ENCODE assay signal across 9 cellular contexts in the genomic region with DNA sequence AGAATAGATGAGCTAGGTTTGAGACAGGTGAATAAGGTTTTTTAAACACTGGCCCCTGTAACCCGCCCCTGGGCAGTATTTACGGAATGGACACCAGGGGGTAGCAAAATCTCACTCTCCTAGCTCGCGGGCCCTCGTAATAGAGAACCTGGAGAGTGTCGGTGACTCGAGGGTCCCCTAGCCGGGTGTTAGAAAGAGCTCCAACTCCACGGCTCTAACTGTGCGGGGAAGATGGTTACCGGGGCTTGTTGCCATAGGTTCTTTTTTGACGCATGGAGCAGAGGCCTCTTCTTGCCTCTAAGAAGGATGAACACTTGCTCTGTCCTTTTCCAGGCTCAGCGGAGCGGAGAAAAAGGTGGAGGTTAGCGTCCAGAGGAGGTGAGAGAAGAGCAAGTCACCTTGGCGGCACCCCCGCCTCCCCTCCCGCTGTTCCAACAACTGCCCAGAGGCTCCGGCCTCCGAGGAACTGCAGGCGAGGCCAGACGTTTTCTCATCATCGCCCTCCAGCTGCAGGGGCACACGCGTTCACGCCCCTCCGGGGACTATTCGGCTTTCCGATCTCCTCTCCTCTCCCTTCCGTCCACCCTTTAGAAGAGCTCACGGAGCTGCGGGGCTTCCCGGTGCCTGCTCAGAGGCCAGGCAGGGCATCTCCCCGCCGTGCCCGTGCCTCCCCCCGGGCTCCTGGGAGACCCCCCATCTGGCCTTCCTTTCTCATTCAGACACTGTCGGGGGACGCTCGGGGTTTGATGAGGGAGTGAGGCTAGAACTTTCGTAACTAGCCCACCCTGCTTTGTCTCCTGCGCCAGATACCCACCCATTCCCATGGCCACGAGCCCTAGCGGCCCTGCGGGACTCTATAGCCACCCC. TPM values are rescaled to one million over a fixed set of nuclear protein-coding genes. Genes with fewer than 3 reads are reported as not detected.
DNase-seq lines count a peak whose midpoint lies in the region; ATAC-seq and TF ChIP-seq lines count a peak whose summit lies in the region.
"Had no signal": no experiment of that assay in that cellular context is flagged by ENCODE, and none has a peak within 500 bp of the region (broad histone marks: within the 10 kb centered on the region; RNA-seq: fewer than 3 reads in every experiment).

No MANE protein-coding gene starts in this region.

- H3K79me2 ChIP-seq in Karpas-422 (ENCODE audit: low read length): no peaks in the 10 kb centered on the region

- H3K9ac ChIP-seq in Karpas-422 (ENCODE audit: low read length): no peak overlapping the region

- no TSS peak for BruUV-seq in Panc1 (replicated peaks; lab: Mats Ljungman, UMichigan)

- H3K4me1 ChIP-seq in Karpas-422 (ENCODE audit: low read length): peaks cover 26% of the 10 kb centered on the region
- peaks cover 7% of the 10 kb centered on the region for H3K4me1 ChIP-seq in Panc1 (ENCODE audit: control insufficient read depth, insufficient read depth, low read length)
- peaks cover 6 to 43% (median 35%) of the 10 kb centered on the region in 9 donors for H3K4me1 ChIP-seq in heart right ventricle

- no peaks in the 10 kb centered on the region for H4K20me1 ChIP-seq in Karpas-422 (ENCODE audit: insufficient read depth, low read depth, low read length)

- H3K27ac ChIP-seq in Karpas-422 (ENCODE audit: low read length) (no peak overlapping the region), Panc1 (ENCODE audit: low read length) (no peak overlapping the region), heart right ventricle (peak overlapping the region in 9 of 10 donors; percentile 64 to 98 (median 95))

- POLR2A ChIA-PET in Panc1 (lab: Charles Lee): no interaction called here

- H2AFZ ChIP-seq in Karpas-422 (ENCODE audit: low read length): no peak overlapping the region

- no peaks in the 10 kb centered on the region for H3K9me2 ChIP-seq in Karpas-422 (replicated peaks; ENCODE audit: insufficient read depth, low read length)

- DNase-seq in DMS 273 (lab: John Stamatoyannopoulos, UW; ENCODE audit: unreplicated experiment) (peak; percentile 88), Karpas-422 (peak; percentile 86), Panc1 (ENCODE audit: low read depth, low spot score) (no peak), amniotic epithelial cell (ENCODE audit: low read depth) (peak; percentile 39), heart right ventricle (peak; percentile 38 to 73), omental fat pad (ENCODE audit: low spot score) (no peak)

- intact Hi-C loops in Panc1 (cut with micrococcal nuclease; ENCODE audit: unreplicated experiment): loop anchor here (1.0 to 5.0 kb wide), 2 partner anchors 24 to 39 kb away; no protein-coding TSS in a partner anchor
- intact Hi-C loops in heart right ventricle (cut with DNase I): loop anchor here (1.0 to 5.0 kb wide), 7 partner anchors 24 to 39 kb away; a partner anchor contains a TSS

- H3K36me3 ChIP-seq in Karpas-422 (ENCODE audit: insufficient read depth, low read length) (no peaks in the 10 kb centered on the region), Panc1 (ENCODE audit: control insufficient read depth, insufficient read depth, low read length) (no peaks in the 10 kb centered on the region), heart right ventricle (peaks cover 0 to 11% (median 2%) of the 10 kb centered on the region in 9 donors)

- CTCF ChIA-PET in Panc1 (lab: Charles Lee): interaction anchor here (0.6 to 1.9 kb wide), 7 partner anchors 14 to 54 kb away, joined by 3 to 10 read pairs (median 3); no protein-coding TSS in a partner anchor

- peaks cover 3% of the 10 kb centered on the region; the same call in 1 of the 2 replicates for H3K27me3 ChIP-seq in Karpas-422 (ENCODE audit: low read length)
- H3K27me3 ChIP-seq in Panc1 (ENCODE audit: control insufficient read depth, insufficient read depth, low read length): 0 out of 2 replicates have a peak, but pooled peaks cover 2% of the 10 kb centered on the region
- H3K27me3 ChIP-seq in heart right ventricle: peaks cover 0 to 17% (median 0%) of the 10 kb centered on the region in 7 donors

- 3% methylated on average over 44 to 45 of the region's 45 CpGs for WGBS in heart right ventricle, 2 donors

- peak; percentile 61 for ATAC-seq in Panc1
- ATAC-seq in heart right ventricle: peak; percentile 23 to 63 (median 48)
- ATAC-seq in omental fat pad (ENCODE audit: low FRiP score): peak; percentile 21
- no peak for ATAC-seq in GM21526 (IDR thresholded peaks at IDR 0.05; ENCODE audit: low FRiP score, unreplicated experiment)
- no peak for ATAC-seq in HG03097 (IDR thresholded peaks at IDR 0.05; ENCODE audit: low FRiP score, unreplicated experiment)

- H3K4me2 ChIP-seq in Karpas-422 (ENCODE audit: low read depth, low read length, poor library complexity, severe bottlenecking): no peak overlapping the region

- TF ChIP-seq CTCF in Panc1 (IDR thresholded peaks at IDR 0.05): peak; percentile 75
- peak; percentile 49 to 81 (median 69) for TF ChIP-seq CTCF in heart right ventricle (IDR thresholded peaks at IDR 0.05)
- peak in 1 of 3 donors; percentile 44 for TF ChIP-seq CTCF in omental fat pad (IDR thresholded peaks at IDR 0.05)

- in situ Hi-C loops in Panc1 (cut with HindIII; ENCODE audit: low pct_unique_long_range_greater_than_20kb, low sequenced_read_pairs): no loop called here

- H3K9me3 ChIP-seq in Karpas-422 (ENCODE audit: low read length) (no peaks in the 10 kb centered on the region), Panc1 (ENCODE audit: control insufficient read depth, insufficient read depth, low read depth, low read length) (no peaks in the 10 kb centered on the region), heart right ventricle (no peaks in the 10 kb centered on the region)

- H3K4me3 ChIP-seq in Karpas-422 (ENCODE audit: low read length) (no peak overlapping the region), Panc1 (ENCODE audit: low read depth in 2 of 2, low read length in 2 of 2) (peak overlapping the region; percentile 54 to 62; a peak in 3 of 4 replicates), heart right ventricle (peak overlapping the region; percentile 61 to 86 (median 78))

RNA-seq across cellular contexts. Expression of a gene that starts 1.4 kb away (rescaled TPM):
- total RNA-seq in Karpas-422 (2014; rRNA removed; shearing (Covaris generic); ENCODE audit: low replicate concordance): 2.2 TPM in 2 replicates
- total RNA-seq in Panc1 (2021; ENCODE audit: unreplicated experiment): 11.1 TPM
- polyA plus RNA-seq in Panc1 (2012; ENCODE audit: insufficient read length): 8.2 TPM
- total RNA-seq in heart right ventricle: 10 to 100 TPM; 14.2 to 24.4 (median 17.5) TPM
- 10 to 100 TPM; 21.1 to 25.2 TPM for polyA plus RNA-seq in heart right ventricle
- total RNA-seq in omental fat pad: 10 to 100 TPM; 30.0 to 91.3 (median 40.6) TPM
- total RNA-seq: T-helper 2 cell treated with Interferon-gamma antibody and Interleukin-4, amounts not matched to agents 100 ng/mL and 5 ng/mL, for 36 hours had no signal

RNA-seq across cellular contexts. Expression of a gene that starts 11.1 kb away (rescaled TPM):
- not detected in 2 replicates for total RNA-seq in Karpas-422 (2014; rRNA removed; shearing (Covaris generic); ENCODE audit: low replicate concordance)
- total RNA-seq in Panc1 (2021; ENCODE audit: unreplicated experiment): not detected
- polyA plus RNA-seq in Panc1 (2012; ENCODE audit: insufficient read length): not detected
- total RNA-seq in heart right ventricle: not detected
- polyA plus RNA-seq in heart right ventricle: not detected
- not detected for total RNA-seq in omental fat pad
- total RNA-seq: T-helper 2 cell treated with Interferon-gamma antibody and Interleukin-4, amounts not matched to agents 100 ng/mL and 5 ng/mL, for 36 hours had no signal

RNA-seq across cellular contexts. Expression of a gene that starts 26.6 kb away (rescaled TPM):
- not detected in 2 replicates for total RNA-seq in Karpas-422 (2014; rRNA removed; shearing (Covaris generic); ENCODE audit: low replicate concordance)
- total RNA-seq in Panc1 (2021; ENCODE audit: unreplicated experiment): not detected
- polyA plus RNA-seq in Panc1 (2012; ENCODE audit: insufficient read length): not detected
- not detected for total RNA-seq in heart right ventricle
- polyA plus RNA-seq in heart right ventricle: under 1 TPM in 1 of 2 donors, not detected in 1; 0.03 TPM
- not detected for total RNA-seq in omental fat pad
- total RNA-seq: T-helper 2 cell treated with Interferon-gamma antibody and Interleukin-4, amounts not matched to agents 100 ng/mL and 5 ng/mL, for 36 hours had no signal

RNA-seq across cellular contexts. Expression of a gene that starts 29.7 kb away (rescaled TPM):
- 3.4 and 3.8 TPM in 2 replicates for total RNA-seq in Karpas-422 (2014; rRNA removed; shearing (Covaris generic); ENCODE audit: low replicate concordance)
- total RNA-seq in Panc1 (2021; ENCODE audit: unreplicated experiment) (19.9 TPM), heart right ventricle (10 to 100 TPM; 22.1 to 58.4 (median 32.2) TPM), omental fat pad (10 to 100 TPM; 19.2 to 56.3 (median 38.1) TPM)
- 21.1 TPM for polyA plus RNA-seq in Panc1 (2012; ENCODE audit: insufficient read length)
- 10 to 100 TPM; 37.1 to 39.2 TPM for polyA plus RNA-seq in heart right ventricle

RNA-seq across cellular contexts. Expression of a gene that starts 32.1 kb away (rescaled TPM):
- total RNA-seq in Karpas-422 (2014; rRNA removed; shearing (Covaris generic); ENCODE audit: low replicate concordance): not detected in 2 replicates
- 0.33 TPM for total RNA-seq in Panc1 (2021; ENCODE audit: unreplicated experiment)
- polyA plus RNA-seq in Panc1 (2012; ENCODE audit: insufficient read length): 0.76 TPM
- total RNA-seq in heart right ventricle: under 1 TPM in 9 of 10 donors, not detected in 1; 0.16 to 0.45 (median 0.28) TPM
- polyA plus RNA-seq in heart right ventricle: 1 to 10 TPM in 1 of 2 donors, under 1 TPM in 1; 0.30 to 1.1 TPM
- 1 to 10 TPM in 1 of 4 donors, under 1 TPM in 1, not detected in 2; 0.75 to 2.4 TPM for total RNA-seq in omental fat pad
- total RNA-seq: T-helper 2 cell treated with Interferon-gamma antibody and Interleukin-4, amounts not matched to agents 100 ng/mL and 5 ng/mL, for 36 hours had no signal

Comparison
In these comparisons a context has a peak if more than half of its experiments do, and no peak if none do; other contexts are left out.
1. DNase-seq: peak in DMS 273 (single experiment), Karpas-422 (single experiment), amniotic epithelial cell (single experiment) and heart right ventricle (2 of 2); none in Panc1 (single experiment) and omental fat pad (single experiment).
2. H3K27ac ChIP-seq: peak in heart right ventricle (9 of 10); none in Karpas-422 (single experiment) and Panc1 (single experiment).
3. ATAC-seq: peak in Panc1 (single experiment), heart right ventricle (8 of 8) and omental fat pad (single experiment); none in GM21526 (single experiment) and HG03097 (single experiment).